ENCODE assay signal across 1 cellular context in genomic region chr15:78872972-78873795, GRCh38.
TF ChIP-seq lines count a peak whose summit lies in the region.

No MANE protein-coding gene starts in this region.

TF ChIP-seq in K562, 482 proteins besides CTCF, POLR2A, EP300 and RAD21 (continued from another document and continues in another):
- TF ChIP-seq CHD7 (IDR thresholded peaks at IDR 0.05; ENCODE audit: low read depth, low read length): no peak
- TF ChIP-seq ZNF121 (CRISPR knock-in tag; conservative IDR thresholded peaks at IDR 0.05): no peak
- TF ChIP-seq ZNF740 (CRISPR knock-in tag; IDR thresholded peaks at IDR 0.05): no peak
- TF ChIP-seq ZNF740 (tag; IDR thresholded peaks at IDR 0.05): peak in 1 of 2 experiments; percentile 41; a peak in 2 of 4 replicates
- TF ChIP-seq, protein P1, sequence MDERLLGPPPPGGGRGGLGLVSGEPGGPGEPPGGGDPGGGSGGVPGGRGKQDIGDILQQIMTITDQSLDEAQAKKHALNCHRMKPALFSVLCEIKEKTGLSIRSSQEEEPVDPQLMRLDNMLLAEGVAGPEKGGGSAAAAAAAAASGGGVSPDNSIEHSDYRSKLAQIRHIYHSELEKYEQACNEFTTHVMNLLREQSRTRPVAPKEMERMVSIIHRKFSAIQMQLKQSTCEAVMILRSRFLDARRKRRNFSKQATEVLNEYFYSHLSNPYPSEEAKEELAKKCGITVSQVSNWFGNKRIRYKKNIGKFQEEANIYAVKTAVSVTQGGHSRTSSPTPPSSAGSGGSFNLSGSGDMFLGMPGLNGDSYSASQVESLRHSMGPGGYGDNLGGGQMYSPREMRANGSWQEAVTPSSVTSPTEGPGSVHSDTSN (CRISPR knock-in tag; IDR thresholded peaks at IDR 0.05; ENCODE audit: low read depth): no peak
- TF ChIP-seq, protein P1 (tag; conservative IDR thresholded peaks at IDR 0.05; ENCODE audit: low read depth): no peak
- TF ChIP-seq, protein P2, sequence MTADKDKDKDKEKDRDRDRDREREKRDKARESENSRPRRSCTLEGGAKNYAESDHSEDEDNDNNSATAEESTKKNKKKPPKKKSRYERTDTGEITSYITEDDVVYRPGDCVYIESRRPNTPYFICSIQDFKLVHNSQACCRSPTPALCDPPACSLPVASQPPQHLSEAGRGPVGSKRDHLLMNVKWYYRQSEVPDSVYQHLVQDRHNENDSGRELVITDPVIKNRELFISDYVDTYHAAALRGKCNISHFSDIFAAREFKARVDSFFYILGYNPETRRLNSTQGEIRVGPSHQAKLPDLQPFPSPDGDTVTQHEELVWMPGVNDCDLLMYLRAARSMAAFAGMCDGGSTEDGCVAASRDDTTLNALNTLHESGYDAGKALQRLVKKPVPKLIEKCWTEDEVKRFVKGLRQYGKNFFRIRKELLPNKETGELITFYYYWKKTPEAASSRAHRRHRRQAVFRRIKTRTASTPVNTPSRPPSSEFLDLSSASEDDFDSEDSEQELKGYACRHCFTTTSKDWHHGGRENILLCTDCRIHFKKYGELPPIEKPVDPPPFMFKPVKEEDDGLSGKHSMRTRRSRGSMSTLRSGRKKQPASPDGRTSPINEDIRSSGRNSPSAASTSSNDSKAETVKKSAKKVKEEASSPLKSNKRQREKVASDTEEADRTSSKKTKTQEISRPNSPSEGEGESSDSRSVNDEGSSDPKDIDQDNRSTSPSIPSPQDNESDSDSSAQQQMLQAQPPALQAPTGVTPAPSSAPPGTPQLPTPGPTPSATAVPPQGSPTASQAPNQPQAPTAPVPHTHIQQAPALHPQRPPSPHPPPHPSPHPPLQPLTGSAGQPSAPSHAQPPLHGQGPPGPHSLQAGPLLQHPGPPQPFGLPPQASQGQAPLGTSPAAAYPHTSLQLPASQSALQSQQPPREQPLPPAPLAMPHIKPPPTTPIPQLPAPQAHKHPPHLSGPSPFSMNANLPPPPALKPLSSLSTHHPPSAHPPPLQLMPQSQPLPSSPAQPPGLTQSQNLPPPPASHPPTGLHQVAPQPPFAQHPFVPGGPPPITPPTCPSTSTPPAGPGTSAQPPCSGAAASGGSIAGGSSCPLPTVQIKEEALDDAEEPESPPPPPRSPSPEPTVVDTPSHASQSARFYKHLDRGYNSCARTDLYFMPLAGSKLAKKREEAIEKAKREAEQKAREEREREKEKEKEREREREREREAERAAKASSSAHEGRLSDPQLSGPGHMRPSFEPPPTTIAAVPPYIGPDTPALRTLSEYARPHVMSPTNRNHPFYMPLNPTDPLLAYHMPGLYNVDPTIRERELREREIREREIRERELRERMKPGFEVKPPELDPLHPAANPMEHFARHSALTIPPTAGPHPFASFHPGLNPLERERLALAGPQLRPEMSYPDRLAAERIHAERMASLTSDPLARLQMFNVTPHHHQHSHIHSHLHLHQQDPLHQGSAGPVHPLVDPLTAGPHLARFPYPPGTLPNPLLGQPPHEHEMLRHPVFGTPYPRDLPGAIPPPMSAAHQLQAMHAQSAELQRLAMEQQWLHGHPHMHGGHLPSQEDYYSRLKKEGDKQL (CRISPR knock-in tag; IDR thresholded peaks at IDR 0.05; ENCODE audit: borderline replicate concordance): no peak
- TF ChIP-seq RBM15 (IDR thresholded peaks at IDR 0.05; ENCODE audit: insufficient read depth, low read length): no peak
- no peak for TF ChIP-seq ZNF217 (CRISPR knock-in tag; IDR thresholded peaks at IDR 0.05)
- no peak for TF ChIP-seq ZC3H8 (IDR thresholded peaks at IDR 0.05)
- TF ChIP-seq TCF7L2 (IDR thresholded peaks at IDR 0.05; ENCODE audit: low read depth, low read length): no peak
- no peak for TF ChIP-seq NR2F6 (CRISPR knock-in tag; IDR thresholded peaks at IDR 0.05)
- no peak for TF ChIP-seq L3MBTL2 (IDR thresholded peaks at IDR 0.05)
- no peak for TF ChIP-seq SLC30A9 (CRISPR knock-in tag; IDR thresholded peaks at IDR 0.05)
- TF ChIP-seq NCOA2 (IDR thresholded peaks at IDR 0.05; ENCODE audit: partially characterized antibody in 2 of 2): no peak
- peak; percentile 92 for TF ChIP-seq SUPT5H (IDR thresholded peaks at IDR 0.05)
- TF ChIP-seq, protein P3, sequence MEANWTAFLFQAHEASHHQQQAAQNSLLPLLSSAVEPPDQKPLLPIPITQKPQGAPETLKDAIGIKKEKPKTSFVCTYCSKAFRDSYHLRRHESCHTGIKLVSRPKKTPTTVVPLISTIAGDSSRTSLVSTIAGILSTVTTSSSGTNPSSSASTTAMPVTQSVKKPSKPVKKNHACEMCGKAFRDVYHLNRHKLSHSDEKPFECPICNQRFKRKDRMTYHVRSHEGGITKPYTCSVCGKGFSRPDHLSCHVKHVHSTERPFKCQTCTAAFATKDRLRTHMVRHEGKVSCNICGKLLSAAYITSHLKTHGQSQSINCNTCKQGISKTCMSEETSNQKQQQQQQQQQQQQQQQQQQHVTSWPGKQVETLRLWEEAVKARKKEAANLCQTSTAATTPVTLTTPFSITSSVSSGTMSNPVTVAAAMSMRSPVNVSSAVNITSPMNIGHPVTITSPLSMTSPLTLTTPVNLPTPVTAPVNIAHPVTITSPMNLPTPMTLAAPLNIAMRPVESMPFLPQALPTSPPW (CRISPR knock-in tag; IDR thresholded peaks at IDR 0.05): peak; percentile 69; the same call in 1 of the 2 replicates
- no peak for TF ChIP-seq GTF2E2 (tag; IDR thresholded peaks at IDR 0.05)
- peak in 1 of 2 experiments; percentile 94; a peak in 2 of 4 replicates for TF ChIP-seq CSDE1 (IDR thresholded peaks at IDR 0.05)
- TF ChIP-seq TRIM28 (IDR thresholded peaks at IDR 0.05): no peak
- TF ChIP-seq LARP7 (IDR thresholded peaks at IDR 0.05): 0 out of 2 replicates have a peak, but pooled peaks have one; percentile 47
- TF ChIP-seq MTA1 (IDR thresholded peaks at IDR 0.05; ENCODE audit: borderline replicate concordance): no peak
- no peak for TF ChIP-seq ZFP30 (CRISPR knock-in tag; IDR thresholded peaks at IDR 0.05; ENCODE audit: borderline replicate concordance)
- no peak; the same call in 1 of the 2 replicates for TF ChIP-seq MAFF (IDR thresholded peaks at IDR 0.05; ENCODE audit: low read length)
- TF ChIP-seq CBFA2T3 (IDR thresholded peaks at IDR 0.05): no peak
- TF ChIP-seq ZFP1 (CRISPR knock-in tag; IDR thresholded peaks at IDR 0.05): no peak
- TF ChIP-seq PPARD (CRISPR knock-in tag; IDR thresholded peaks at IDR 0.05): no peak
- no peak for TF ChIP-seq XRCC4 (IDR thresholded peaks at IDR 0.05; ENCODE audit: extremely low read depth, insufficient read depth, insufficient read length)
- no peak for TF ChIP-seq STAG1 (CRISPR knock-in tag; IDR thresholded peaks at IDR 0.05; ENCODE audit: borderline replicate concordance)
- no peak for TF ChIP-seq ZNF57 (CRISPR knock-in tag; IDR thresholded peaks at IDR 0.05)
- TF ChIP-seq MXI1 (IDR thresholded peaks at IDR 0.05; ENCODE audit: low read depth, low read length): no peak
- TF ChIP-seq, protein P4, sequence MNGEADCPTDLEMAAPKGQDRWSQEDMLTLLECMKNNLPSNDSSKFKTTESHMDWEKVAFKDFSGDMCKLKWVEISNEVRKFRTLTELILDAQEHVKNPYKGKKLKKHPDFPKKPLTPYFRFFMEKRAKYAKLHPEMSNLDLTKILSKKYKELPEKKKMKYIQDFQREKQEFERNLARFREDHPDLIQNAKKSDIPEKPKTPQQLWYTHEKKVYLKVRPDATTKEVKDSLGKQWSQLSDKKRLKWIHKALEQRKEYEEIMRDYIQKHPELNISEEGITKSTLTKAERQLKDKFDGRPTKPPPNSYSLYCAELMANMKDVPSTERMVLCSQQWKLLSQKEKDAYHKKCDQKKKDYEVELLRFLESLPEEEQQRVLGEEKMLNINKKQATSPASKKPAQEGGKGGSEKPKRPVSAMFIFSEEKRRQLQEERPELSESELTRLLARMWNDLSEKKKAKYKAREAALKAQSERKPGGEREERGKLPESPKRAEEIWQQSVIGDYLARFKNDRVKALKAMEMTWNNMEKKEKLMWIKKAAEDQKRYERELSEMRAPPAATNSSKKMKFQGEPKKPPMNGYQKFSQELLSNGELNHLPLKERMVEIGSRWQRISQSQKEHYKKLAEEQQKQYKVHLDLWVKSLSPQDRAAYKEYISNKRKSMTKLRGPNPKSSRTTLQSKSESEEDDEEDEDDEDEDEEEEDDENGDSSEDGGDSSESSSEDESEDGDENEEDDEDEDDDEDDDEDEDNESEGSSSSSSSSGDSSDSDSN (IDR thresholded peaks at IDR 0.05; ENCODE audit: borderline replicate concordance in 1 of 2, low read depth in 2 of 2, low read length in 2 of 2): peak; percentile 59 to 92; a peak in 3 of 4 replicates
